In the genomic region with DNA sequence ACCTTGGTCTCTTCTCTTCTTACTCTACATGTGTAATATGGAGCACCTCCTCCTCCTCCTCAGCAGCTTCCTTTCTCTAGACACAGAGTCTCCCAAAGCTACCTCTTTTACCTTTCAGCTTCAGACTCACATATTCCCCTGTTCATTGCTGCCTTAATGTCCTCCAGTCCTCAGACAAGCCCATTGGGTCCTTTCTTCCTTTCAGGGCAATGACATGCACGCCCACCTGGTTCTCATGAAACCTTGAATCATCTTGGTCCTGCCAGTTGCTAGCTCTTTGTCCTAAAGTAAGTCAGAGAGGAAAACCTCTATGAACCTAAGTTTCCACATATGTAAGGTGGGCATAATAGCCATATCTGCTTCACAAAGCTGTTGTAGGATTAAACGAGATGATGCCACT, we compare ENCODE assay signal across 16 cellular contexts.
"Had no signal": no experiment of that assay in that cellular context is flagged by ENCODE, and none has a peak within 500 bp of the region (broad histone marks: within the 10 kb centered on the region; RNA-seq: fewer than 3 reads in every experiment).

No MANE protein-coding gene starts in this region.

- H3K4me3 Mint-ChIP-seq: activated CD4-positive, alpha-beta memory T cell treated with anti-CD3 and anti-CD28 coated beads for 36 hours; activated T-cell treated with anti-CD3 and anti-CD28 coated beads, Interleukin-2, amount 50 U/mL, for 4 hours; neural progenitor cell had no signal

- ATAC-seq: activated CD4-positive, CD25-positive, alpha-beta regulatory T cell treated with anti-CD3 and anti-CD28 coated beads, Interleukin-2, amount 50 U/mL, for 24 hours; activated T-cell treated with anti-CD3 and anti-CD28 coated beads, Interleukin-2, amount 50 U/mL, for 4 hours; left ventricle myocardium superior; pancreas had no signal

- H3K4me2 ChIP-seq: neural progenitor cell had no signal

- DNase-seq: activated CD4-positive, alpha-beta memory T cell treated with anti-CD3 and anti-CD28 coated beads for 36 hours; activated effector memory CD4-positive, alpha-beta T cell treated with Interleukin-2 at 50 U/mL for 16 hours; activated naive CD4-positive, alpha-beta T cell treated with anti-CD3 and anti-CD28 coated beads, Interleukin-2, amount 50 U/mL, for 16 hours; activated T-cell treated with anti-CD3 and anti-CD28 coated beads, Interleukin-2, amount 50 U/mL, for 4 hours; caudate nucleus; hypothalamus; left ventricle myocardium superior; pancreas; stimulated activated CD4-positive, alpha-beta T cell treated with anti-CD3 and anti-CD28 coated beads, Interleukin-12 subunit alpha, Interleukin-12 subunit beta, amount 100 ng/mL, for 4 hours; stimulated activated naive CD4-positive, alpha-beta T cell treated with Interleukin-2 at 50 U/mL for 16 hours; T-helper 1 cell; T1000 had no signal

- H3K27ac ChIP-seq: coronary artery, esophagus muscularis mucosa, neural progenitor cell, pancreas had no signal

- H3K4me1 ChIP-seq: neural progenitor cell, pancreas had no signal

- H3K9ac ChIP-seq: neural progenitor cell had no signal

- H3K27me3 ChIP-seq: esophagus muscularis mucosa, neural progenitor cell, pancreas had no signal

- H3K27ac Mint-ChIP-seq: activated CD4-positive, alpha-beta memory T cell treated with anti-CD3 and anti-CD28 coated beads for 36 hours; neural progenitor cell had no signal

- H3K9me3 ChIP-seq: esophagus muscularis mucosa, pancreas had no signal

- H3K36me3 ChIP-seq: esophagus muscularis mucosa, neural progenitor cell, pancreas had no signal

- H3K4me3 ChIP-seq: coronary artery, esophagus muscularis mucosa, neural progenitor cell, pancreas had no signal

- H3K36me3 Mint-ChIP-seq: activated CD4-positive, alpha-beta memory T cell treated with anti-CD3 and anti-CD28 coated beads for 36 hours; neural progenitor cell had no signal

- H3K9me3 Mint-ChIP-seq: activated CD4-positive, alpha-beta memory T cell treated with anti-CD3 and anti-CD28 coated beads for 36 hours; activated T-cell treated with anti-CD3 and anti-CD28 coated beads, Interleukin-2, amount 50 U/mL, for 4 hours had no signal

- H2AFZ ChIP-seq: neural progenitor cell had no signal
